Comparison of ENCODE assay signal across 9 cellular contexts in the genomic region with DNA sequence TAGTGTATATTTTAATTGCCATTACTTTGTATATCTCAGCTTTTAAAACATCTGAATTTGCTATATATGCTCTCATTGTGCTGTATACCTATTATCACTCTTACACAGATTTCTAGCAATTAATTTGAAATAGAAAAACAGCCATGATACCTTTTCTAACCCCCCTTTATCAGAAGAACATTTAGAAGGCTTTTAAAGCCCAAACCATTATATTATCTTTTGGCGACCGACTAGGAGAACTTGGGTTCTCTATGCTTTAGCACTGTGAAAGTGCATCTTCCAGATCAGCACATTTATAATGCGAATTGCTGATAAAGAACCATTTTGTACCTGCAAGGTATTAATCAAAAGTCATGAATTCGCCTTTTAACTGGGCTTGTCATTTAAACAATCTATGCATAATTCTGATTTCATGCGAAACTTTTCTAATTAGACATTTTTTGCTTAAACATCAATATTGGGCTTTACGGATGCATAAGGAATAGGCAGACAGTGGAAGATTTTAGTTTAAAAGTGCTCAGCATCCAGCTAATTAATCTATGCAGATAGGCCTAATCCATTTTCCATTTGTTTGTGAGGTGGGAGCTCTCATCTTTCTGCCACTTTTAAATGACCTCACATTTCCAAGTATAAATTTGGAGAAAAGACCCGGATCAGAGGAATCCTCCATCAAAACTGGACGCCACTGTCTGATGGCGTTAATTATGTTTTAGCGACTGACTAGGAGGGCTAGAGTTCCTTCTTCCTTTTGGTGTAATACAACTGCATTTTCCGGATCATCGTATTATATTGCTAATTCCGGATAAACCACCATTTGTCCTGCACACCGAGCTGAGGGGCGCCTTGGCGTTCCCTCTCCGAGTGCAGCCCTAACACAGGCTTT. TPM values are rescaled to one million over a fixed set of nuclear protein-coding genes. Genes with fewer than 3 reads are reported as not detected.
DNase-seq lines count a peak whose midpoint lies in the region; ATAC-seq, FAIRE-seq and TF ChIP-seq lines count a peak whose summit lies in the region.
"Had no signal": no experiment of that assay in that cellular context is flagged by ENCODE, and none has a peak within 500 bp of the region (broad histone marks: within the 10 kb centered on the region; RNA-seq: fewer than 3 reads in every experiment).

No MANE protein-coding gene starts in this region.

- CTCF ChIA-PET in Panc1 (lab: Charles Lee) = interaction anchor here (0.5 kb wide), 1 partner anchor 15 kb away, joined by 3 read pairs; no protein-coding TSS in a partner anchor

- H3K27me3 ChIP-seq in Panc1 (ENCODE audit: control insufficient read depth, insufficient read depth, low read length) (no peaks in the 10 kb centered on the region), esophagus (ENCODE audit: control insufficient read depth in 1 of 2, insufficient read depth in 2 of 2, low read length in 2 of 2) (no peaks in the 10 kb centered on the region)

- H3K4me1 ChIP-seq in Panc1 (ENCODE audit: control insufficient read depth, insufficient read depth, low read length) (peaks cover 32% of the 10 kb centered on the region), esophagus (ENCODE audit: control insufficient read depth in 2 of 2, insufficient read depth in 2 of 2, low read length in 1 of 2) (no peaks in the 10 kb centered on the region)

- BruUV-seq in Panc1 (replicated peaks; lab: Mats Ljungman, UMichigan) = TSS peak; percentile 90

- POLR2A ChIA-PET in Panc1 (lab: Charles Lee) = interaction anchor here (0.5 to 1.1 kb wide), 3 partner anchors 13 to 222 kb away, joined by 6 to 17 read pairs (median 9); no protein-coding TSS in a partner anchor

- H3K27ac ChIP-seq in Panc1 (ENCODE audit: low read length) (peak overlapping the region; percentile 93), esophagus (ENCODE audit: low read depth in 2 of 2, low read length in 1 of 2) (peak overlapping the region; percentile 96 to 100)

- peak; percentile 68 for FAIRE-seq in H54 (lab: Jason Lieb, UNC)
- FAIRE-seq: A204.1 had no signal

- in situ Hi-C loops in Panc1 (cut with HindIII; ENCODE audit: low pct_unique_long_range_greater_than_20kb, low sequenced_read_pairs) = no loop called here

- H3K36me3 ChIP-seq in Panc1 (ENCODE audit: control insufficient read depth, insufficient read depth, low read length) (no peaks in the 10 kb centered on the region; the same call in 1 of the 2 replicates), esophagus (ENCODE audit: control insufficient read depth in 2 of 2, insufficient read depth in 2 of 2, low read length in 1 of 2) (no peaks in the 10 kb centered on the region)

- ATAC-seq in Panc1 = no peak

- intact Hi-C loops in Panc1 (cut with micrococcal nuclease; ENCODE audit: unreplicated experiment) = loop anchor here (2.0 to 5.0 kb wide), 2 partner anchors 20 to 36 kb away; no protein-coding TSS in a partner anchor

- TF ChIP-seq POLR2A in H54 (IDR thresholded peaks at IDR 0.05; ENCODE audit: low read depth, low read length) = no peak

- no peak for TF ChIP-seq CTCF in Panc1 (IDR thresholded peaks at IDR 0.05)

- DNase-seq in DMS 273 (lab: John Stamatoyannopoulos, UW; ENCODE audit: unreplicated experiment) = peak; percentile 44
- no peak for DNase-seq in DMS 273 treated with DMSO at 0.1 percent for 48 hours (lab: John Stamatoyannopoulos, UW)
- DNase-seq in H54 (ENCODE audit: insufficient read length, low spot score) = no peak
- no peak for DNase-seq in Panc1 (ENCODE audit: low read depth, low spot score)
- DNase-seq in pons (ENCODE audit: low spot score) = peak; percentile 67
- DNase-seq in stimulated activated CD4-positive, alpha-beta T cell treated with anti-CD3 and anti-CD28 coated beads, Interleukin-4, amount 100 ng/mL, for 4 hours = no peak
- DNase-seq in T-helper 9 cell = no peak

- 13 to 17% methylated on average over 17 of the region's 17 CpGs for WGBS in esophagus, 2 donors

- no peaks in the 10 kb centered on the region for H3K9me3 ChIP-seq in Panc1 (ENCODE audit: control insufficient read depth, insufficient read depth, low read depth, low read length)
- no peaks in the 10 kb centered on the region for H3K9me3 ChIP-seq in esophagus (ENCODE audit: control insufficient read depth in 2 of 2, insufficient read depth in 1 of 2, low read depth in 1 of 2, low read length in 1 of 2)

- peak overlapping the region; percentile 58 to 76 for H3K4me3 ChIP-seq in Panc1 (ENCODE audit: low read depth in 2 of 2, low read length in 2 of 2)
- H3K4me3 ChIP-seq in esophagus (ENCODE audit: low read depth in 1 of 2, low read length in 2 of 2) = peak overlapping the region; percentile 59 to 82

RNA-seq across cellular contexts. Expression of a gene that starts 1.1 kb away (rescaled TPM):
- total RNA-seq in Panc1 (2021; ENCODE audit: unreplicated experiment) = 33.4 TPM
- 28.9 TPM for polyA plus RNA-seq in Panc1 (2012; ENCODE audit: insufficient read length)
- polyA plus RNA-seq in esophagus = 10 to 100 TPM; 14.2 to 17.7 TPM

RNA-seq across cellular contexts. Expression of a gene that starts 7.5 kb away (rescaled TPM):
- total RNA-seq in Panc1 (2021; ENCODE audit: unreplicated experiment) = 9.3 TPM
- polyA plus RNA-seq in Panc1 (2012; ENCODE audit: insufficient read length) = 5.8 TPM
- under 1 TPM; 0.19 to 0.22 TPM for polyA plus RNA-seq in esophagus

Comparison
In these comparisons a context has a peak if more than half of its experiments do, and no peak if none do; other contexts are left out.
1. DNase-seq: peak in DMS 273 (single experiment) and pons (single experiment); none in DMS 273 treated with DMSO at 0.1 percent for 48 hours (single experiment), H54 (single experiment), Panc1 (single experiment), stimulated activated CD4-positive, alpha-beta T cell treated with anti-CD3 and anti-CD28 coated beads, Interleukin-4, amount 100 ng/mL, for 4 hours (0 of 2) and T-helper 9 cell (single experiment).